Comparison of ENCODE assay signal across 22 cellular contexts in the genomic region with DNA sequence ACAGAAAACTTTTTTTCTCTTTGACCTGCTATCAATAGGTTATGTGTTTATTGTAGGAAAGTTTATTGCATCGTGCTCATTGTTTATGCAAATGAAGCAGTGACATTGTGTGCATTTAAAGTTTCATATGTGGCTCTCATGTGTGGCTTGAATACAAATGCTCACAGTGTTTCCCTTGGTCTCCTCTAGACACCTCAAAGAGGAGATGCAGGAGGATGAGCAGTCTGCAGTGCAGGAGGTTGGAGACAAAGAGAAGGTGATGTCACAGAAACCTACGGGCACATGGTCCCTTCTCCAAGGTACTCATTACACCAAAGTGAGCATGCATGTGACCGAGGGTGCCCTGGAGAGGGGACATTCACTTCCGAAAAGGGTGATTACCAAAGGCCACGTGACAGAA.
A peak's percentile ranks its signal among the peaks of the same experiment; 100 is the strongest.
DNase-seq lines count a peak whose midpoint lies in the region; ATAC-seq, FAIRE-seq and TF ChIP-seq lines count a peak whose summit lies in the region.
"Had no signal": no experiment of that assay in that cellular context is flagged by ENCODE, and none has a peak within 500 bp of the region (broad histone marks: within the 10 kb centered on the region; RNA-seq: fewer than 3 reads in every experiment).

No MANE protein-coding gene starts in this region.

- H4K20me1 ChIP-seq in GM23338 (replicated peaks; ENCODE audit: insufficient read depth) = no peaks in the 10 kb centered on the region
- H4K20me1 ChIP-seq: BLaER1 treated with 17β-estradiol and CSF1 and Interleukin-3, amounts not matched to agents 10 nM and 100 nM had no signal

- no peaks in the 10 kb centered on the region for H3K79me2 ChIP-seq in GM23338 (replicated peaks; ENCODE audit: insufficient read depth)

- FAIRE-seq in bronchial epithelial cell (lab: Jason Lieb, UNC) = peak; percentile 36
- FAIRE-seq: A549, D721Med, G401.6, H1 had no signal

- peak overlapping the region; percentile 59; the same call in 1 of the 2 replicates for H2AFZ ChIP-seq in GM23338

- H3K4me2 ChIP-seq in GM23338 = no peak overlapping the region
- H3K4me2 ChIP-seq: A549; BLaER1 treated with 17β-estradiol and CSF1 and Interleukin-3, amounts not matched to agents 10 nM and 100 nM had no signal

- no peaks in the 10 kb centered on the region for H3K36me3 Mint-ChIP-seq in GM23338 (ENCODE audit: low read depth)
- H3K36me3 Mint-ChIP-seq: CD14-positive monocyte; CD8-positive, alpha-beta memory T cell had no signal

- H3F3A ChIP-seq in GM23338 (replicated peaks; ENCODE audit: low read depth) = no peaks in the 10 kb centered on the region

- H3K27me3 ChIP-seq in GM23338 (ENCODE audit: insufficient read depth) (no peaks in the 10 kb centered on the region), bronchial epithelial cell (ENCODE audit: control insufficient read depth, insufficient read depth, low read length) (no peaks in the 10 kb centered on the region)
- H3K27me3 ChIP-seq: BLaER1 treated with 17β-estradiol and CSF1 and Interleukin-3, amounts not matched to agents 10 nM and 100 nM had no signal

- H3K4me3 ChIP-seq in GM23338 (no peak overlapping the region), bronchial epithelial cell (ENCODE audit: low read depth, low read length) (no peak overlapping the region)
- H3K4me3 ChIP-seq: A549; BLaER1 treated with 17β-estradiol and CSF1 and Interleukin-3, amounts not matched to agents 10 nM and 100 nM had no signal

- no peak overlapping the region for H3K27ac ChIP-seq in GM23338 (ENCODE audit: low read depth)
- H3K27ac ChIP-seq: A549; BLaER1 treated with 17β-estradiol and CSF1 and Interleukin-3, amounts not matched to agents 10 nM and 100 nM had no signal

- no peaks in the 10 kb centered on the region for H3K9me2 ChIP-seq in GM23338 (ENCODE audit: insufficient read depth)

- H3K4me3 Mint-ChIP-seq in GM23338 = no peak overlapping the region
- H3K4me3 Mint-ChIP-seq: CD14-positive monocyte; CD4-positive, alpha-beta T cell; CD8-positive, alpha-beta memory T cell had no signal

- ATAC-seq in GM23338 (no peak), HG03378 (IDR thresholded peaks at IDR 0.05; ENCODE audit: unreplicated experiment) (no peak), HG03432 (IDR thresholded peaks at IDR 0.05; ENCODE audit: unreplicated experiment) (no peak)
- ATAC-seq: A549, HCT116 had no signal

- DNase-seq in GM23338 (ENCODE audit: low spot score) = no peak
- peak; percentile 6 for DNase-seq in NCI-H1048 (lab: John Stamatoyannopoulos, UW)
- DNase-seq in bronchial epithelial cell (ENCODE audit: low read depth) = no peak
- no peak for DNase-seq in activated CD4-positive, alpha-beta T cell treated with anti-CD3 and anti-CD28 coated beads, Interleukin-2, amount 50 U/mL, for 48 hours
- DNase-seq: 8988T; ACHN; AML-193; BE2C; CD4-positive, alpha-beta T cell; CD8-positive, alpha-beta memory T cell; DMS153; DND-41; H7 had no signal

- no peaks in the 10 kb centered on the region for H3K36me3 ChIP-seq in GM23338 (ENCODE audit: insufficient read depth)
- no peaks in the 10 kb centered on the region for H3K36me3 ChIP-seq in bronchial epithelial cell (ENCODE audit: control insufficient read depth, insufficient read depth, low read length)
- H3K36me3 ChIP-seq: BE2C; BLaER1 treated with 17β-estradiol and CSF1 and Interleukin-3, amounts not matched to agents 10 nM and 100 nM had no signal

- no peaks in the 10 kb centered on the region for H3K4me1 Mint-ChIP-seq in GM23338
- H3K4me1 Mint-ChIP-seq: CD14-positive monocyte; CD8-positive, alpha-beta memory T cell had no signal

- no peaks in the 10 kb centered on the region for H3K9me3 Mint-ChIP-seq in GM23338
- H3K9me3 Mint-ChIP-seq: CD4-positive, alpha-beta T cell had no signal

- H3K27me3 Mint-ChIP-seq in GM23338 (ENCODE audit: insufficient read depth, low read depth, poor library complexity) = peaks cover 4% of the 10 kb centered on the region
- H3K27me3 Mint-ChIP-seq: CD4-positive, alpha-beta T cell; CD8-positive, alpha-beta memory T cell had no signal

- TF ChIP-seq CTCF in GM23338 (conservative IDR thresholded peaks at IDR 0.05; ENCODE audit: low read depth in 2 of 2) = no peak
- TF ChIP-seq CTCF in bronchial epithelial cell (IDR thresholded peaks at IDR 0.05; ENCODE audit: insufficient read depth, low read length, severe bottlenecking) = no peak

- H3K27ac Mint-ChIP-seq in GM23338 = no peak overlapping the region
- H3K27ac Mint-ChIP-seq: CD14-positive monocyte; CD4-positive, alpha-beta T cell; CD8-positive, alpha-beta memory T cell had no signal

- H3K4me1 ChIP-seq in GM23338 (ENCODE audit: insufficient read depth) = no peaks in the 10 kb centered on the region
- H3K4me1 ChIP-seq: A549, BE2C had no signal

TF ChIP-seq in GM23338, 12 proteins besides CTCF, POLR2A, EP300 and RAD21 (continues in another document):
- TF ChIP-seq ZNF114 (CRISPR knock-in tag; IDR thresholded peaks at IDR 0.05) (no peak), EZH2phosphoT487 (IDR thresholded peaks at IDR 0.05; ENCODE audit: unreplicated experiment) (no peak), NANOG (IDR thresholded peaks at IDR 0.05; ENCODE audit: borderline replicate concordance) (no peak), JUNB (IDR thresholded peaks at IDR 0.05; ENCODE audit: unreplicated experiment) (no peak), EZH2 (IDR thresholded peaks at IDR 0.05; ENCODE audit: low read depth, unreplicated experiment) (no peak), STAT1 (IDR thresholded peaks at IDR 0.05; ENCODE audit: unreplicated experiment) (no peak), CREB1 (CRISPR knock-in tag; IDR thresholded peaks at IDR 0.05; ENCODE audit: low read depth) (no peak)
- TF ChIP-seq, protein P1, sequence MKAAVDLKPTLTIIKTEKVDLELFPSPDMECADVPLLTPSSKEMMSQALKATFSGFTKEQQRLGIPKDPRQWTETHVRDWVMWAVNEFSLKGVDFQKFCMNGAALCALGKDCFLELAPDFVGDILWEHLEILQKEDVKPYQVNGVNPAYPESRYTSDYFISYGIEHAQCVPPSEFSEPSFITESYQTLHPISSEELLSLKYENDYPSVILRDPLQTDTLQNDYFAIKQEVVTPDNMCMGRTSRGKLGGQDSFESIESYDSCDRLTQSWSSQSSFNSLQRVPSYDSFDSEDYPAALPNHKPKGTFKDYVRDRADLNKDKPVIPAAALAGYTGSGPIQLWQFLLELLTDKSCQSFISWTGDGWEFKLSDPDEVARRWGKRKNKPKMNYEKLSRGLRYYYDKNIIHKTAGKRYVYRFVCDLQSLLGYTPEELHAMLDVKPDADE (IDR thresholded peaks at IDR 0.05) = no peak
- TF ChIP-seq, protein P2, sequence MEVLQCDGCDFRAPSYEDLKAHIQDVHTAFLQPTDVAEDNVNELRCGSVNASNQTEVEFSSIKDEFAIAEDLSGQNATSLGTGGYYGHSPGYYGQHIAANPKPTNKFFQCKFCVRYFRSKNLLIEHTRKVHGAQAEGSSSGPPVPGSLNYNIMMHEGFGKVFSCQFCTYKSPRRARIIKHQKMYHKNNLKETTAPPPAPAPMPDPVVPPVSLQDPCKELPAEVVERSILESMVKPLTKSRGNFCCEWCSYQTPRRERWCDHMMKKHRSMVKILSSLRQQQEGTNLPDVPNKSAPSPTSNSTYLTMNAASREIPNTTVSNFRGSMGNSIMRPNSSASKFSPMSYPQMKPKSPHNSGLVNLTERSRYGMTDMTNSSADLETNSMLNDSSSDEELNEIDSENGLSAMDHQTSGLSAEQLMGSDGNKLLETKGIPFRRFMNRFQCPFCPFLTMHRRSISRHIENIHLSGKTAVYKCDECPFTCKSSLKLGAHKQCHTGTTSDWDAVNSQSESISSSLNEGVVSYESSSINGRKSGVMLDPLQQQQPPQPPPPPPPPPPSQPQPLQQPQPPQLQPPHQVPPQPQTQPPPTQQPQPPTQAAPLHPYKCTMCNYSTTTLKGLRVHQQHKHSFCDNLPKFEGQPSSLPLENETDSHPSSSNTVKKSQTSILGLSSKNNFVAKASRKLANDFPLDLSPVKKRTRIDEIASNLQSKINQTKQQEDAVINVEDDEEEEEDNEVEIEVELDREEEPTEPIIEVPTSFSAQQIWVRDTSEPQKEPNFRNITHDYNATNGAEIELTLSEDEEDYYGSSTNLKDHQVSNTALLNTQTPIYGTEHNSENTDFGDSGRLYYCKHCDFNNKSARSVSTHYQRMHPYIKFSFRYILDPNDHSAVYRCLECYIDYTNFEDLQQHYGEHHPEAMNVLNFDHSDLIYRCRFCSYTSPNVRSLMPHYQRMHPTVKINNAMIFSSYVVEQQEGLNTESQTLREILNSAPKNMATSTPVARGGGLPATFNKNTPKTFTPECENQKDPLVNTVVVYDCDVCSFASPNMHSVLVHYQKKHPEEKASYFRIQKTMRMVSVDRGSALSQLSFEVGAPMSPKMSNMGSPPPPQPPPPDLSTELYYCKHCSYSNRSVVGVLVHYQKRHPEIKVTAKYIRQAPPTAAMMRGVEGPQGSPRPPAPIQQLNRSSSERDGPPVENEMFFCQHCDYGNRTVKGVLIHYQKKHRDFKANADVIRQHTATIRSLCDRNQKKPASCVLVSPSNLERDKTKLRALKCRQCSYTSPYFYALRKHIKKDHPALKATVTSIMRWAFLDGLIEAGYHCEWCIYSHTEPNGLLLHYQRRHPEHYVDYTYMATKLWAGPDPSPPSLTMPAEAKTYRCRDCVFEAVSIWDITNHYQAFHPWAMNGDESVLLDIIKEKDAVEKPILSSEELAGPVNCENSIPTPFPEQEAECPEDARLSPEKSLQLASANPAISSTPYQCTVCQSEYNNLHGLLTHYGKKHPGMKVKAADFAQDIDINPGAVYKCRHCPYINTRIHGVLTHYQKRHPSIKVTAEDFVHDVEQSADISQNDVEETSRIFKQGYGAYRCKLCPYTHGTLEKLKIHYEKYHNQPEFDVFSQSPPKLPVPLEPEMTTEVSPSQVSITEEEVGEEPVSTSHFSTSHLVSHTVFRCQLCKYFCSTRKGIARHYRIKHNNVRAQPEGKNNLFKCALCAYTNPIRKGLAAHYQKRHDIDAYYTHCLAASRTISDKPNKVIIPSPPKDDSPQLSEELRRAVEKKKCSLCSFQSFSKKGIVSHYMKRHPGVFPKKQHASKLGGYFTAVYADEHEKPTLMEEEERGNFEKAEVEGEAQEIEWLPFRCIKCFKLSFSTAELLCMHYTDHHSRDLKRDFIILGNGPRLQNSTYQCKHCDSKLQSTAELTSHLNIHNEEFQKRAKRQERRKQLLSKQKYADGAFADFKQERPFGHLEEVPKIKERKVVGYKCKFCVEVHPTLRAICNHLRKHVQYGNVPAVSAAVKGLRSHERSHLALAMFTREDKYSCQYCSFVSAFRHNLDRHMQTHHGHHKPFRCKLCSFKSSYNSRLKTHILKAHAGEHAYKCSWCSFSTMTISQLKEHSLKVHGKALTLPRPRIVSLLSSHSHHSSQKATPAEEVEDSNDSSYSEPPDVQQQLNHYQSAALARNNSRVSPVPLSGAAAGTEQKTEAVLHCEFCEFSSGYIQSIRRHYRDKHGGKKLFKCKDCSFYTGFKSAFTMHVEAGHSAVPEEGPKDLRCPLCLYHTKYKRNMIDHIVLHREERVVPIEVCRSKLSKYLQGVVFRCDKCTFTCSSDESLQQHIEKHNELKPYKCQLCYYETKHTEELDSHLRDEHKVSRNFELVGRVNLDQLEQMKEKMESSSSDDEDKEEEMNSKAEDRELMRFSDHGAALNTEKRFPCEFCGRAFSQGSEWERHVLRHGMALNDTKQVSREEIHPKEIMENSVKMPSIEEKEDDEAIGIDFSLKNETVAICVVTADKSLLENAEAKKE (CRISPR knock-in tag; IDR thresholded peaks at IDR 0.05) = no peak
